ENCODE assay signal across 21 cellular contexts in genomic region chr22:40678493-40679248, GRCh38. TPM values are rescaled to one million over a fixed set of nuclear protein-coding genes. Genes with fewer than 3 reads are reported as not detected.
DNase-seq lines count a peak whose midpoint lies in the region; TF ChIP-seq lines count a peak whose summit lies in the region.
"Had no signal": no experiment of that assay in that cellular context is flagged by ENCODE, and none has a peak within 500 bp of the region (broad histone marks: within the 10 kb centered on the region; RNA-seq: fewer than 3 reads in every experiment).

No MANE protein-coding gene starts in this region.

- TF ChIP-seq CTCF in coronary artery (IDR thresholded peaks at IDR 0.05), result no peak

- H3K9me3 ChIP-seq in HUES64 (ENCODE audit: insufficient read depth, low read depth, low read length) (no peaks in the 10 kb centered on the region), mesodermal cell (ENCODE audit: control insufficient read depth, low read length) (no peaks in the 10 kb centered on the region), skeletal muscle satellite cell (replicated peaks; ENCODE audit: low read length) (no peaks in the 10 kb centered on the region)
- H3K9me3 ChIP-seq: BLaER1 treated with 17β-estradiol and CSF1 and Interleukin-3, amounts not matched to agents 10 nM and 100 nM; thyroid gland had no signal

- H3K9ac ChIP-seq in HUES64 (ENCODE audit: low read depth, low read length) (peak overlapping the region; percentile 41; the same call in 1 of the 2 replicates), skeletal muscle satellite cell (ENCODE audit: low read depth, low read length) (no peak overlapping the region)
- H3K9ac ChIP-seq: BLaER1 treated with 17β-estradiol and CSF1 and Interleukin-3, amounts not matched to agents 10 nM and 100 nM had no signal

- DNase-seq in coronary artery (ENCODE audit: low spot score) (no peak), pons (ENCODE audit: low spot score) (no peak), COLO668 (lab: John Stamatoyannopoulos, UW; ENCODE audit: unreplicated experiment) (no peak), GM03348 (ENCODE audit: low spot score) (no peak)
- no peak for DNase-seq in stimulated activated CD4-positive, alpha-beta T cell treated with anti-CD3 and anti-CD28 coated beads, Interleukin-12 subunit alpha, Interleukin-12 subunit beta, amount 100 ng/mL, for 4 hours
- DNase-seq: activated naive CD8-positive, alpha-beta T cell treated with anti-CD3 and anti-CD28 coated beads, Interleukin-2, amount 10 ng/mL, durations not matched to agents 7 days and 5 days; activated T-cell treated with anti-CD3 and anti-CD28 coated beads, Interleukin-2, amount 50 U/mL, for 1 hour; central memory CD4-positive, alpha-beta T cell; DMS153; NCI-H446 treated with DMSO at 0.1 percent for 48 hours; stimulated activated CD4-positive, alpha-beta T cell treated with anti-CD3 and anti-CD28 coated beads, Interleukin-4, amount 100 ng/mL, for 1 hour; stimulated activated CD8-positive, alpha-beta memory T cell treated with anti-CD3 and anti-CD28 coated beads, Interleukin-4, amount 100 ng/mL, for 48 hours had no signal

- H3K36me3 ChIP-seq in HUES64 (ENCODE audit: insufficient read depth, low read length), result peaks cover 3% of the 10 kb centered on the region; the same call in 1 of the 2 replicates
- H3K36me3 ChIP-seq in mesodermal cell (ENCODE audit: control insufficient read depth, insufficient read depth, low read length), result peaks cover 12% of the 10 kb centered on the region
- no peaks in the 10 kb centered on the region for H3K36me3 ChIP-seq in skeletal muscle satellite cell (ENCODE audit: insufficient read depth, low read length)
- H3K36me3 ChIP-seq: BLaER1 treated with 17β-estradiol and CSF1 and Interleukin-3, amounts not matched to agents 10 nM and 100 nM; thyroid gland had no signal

- H3K27ac ChIP-seq in HUES64 (ENCODE audit: low read depth, low read length) (no peak overlapping the region), coronary artery (no peak overlapping the region), mesodermal cell (ENCODE audit: low read depth, low read length, severe bottlenecking) (peak overlapping the region; percentile 87)
- H3K27ac ChIP-seq: BLaER1 treated with 17β-estradiol and CSF1 and Interleukin-3, amounts not matched to agents 10 nM and 100 nM; epithelial cell of prostate; SK-N-MC; thyroid gland had no signal

- 73% methylated on average over 14 of the region's 14 CpGs for WGBS in HUES64
- WGBS in mesodermal cell (ENCODE audit: insufficient coverage in 2 of 2), 2 experiments, result 80% methylated on average over 14 of the region's 14 CpGs

- peak overlapping the region; percentile 81 for H3K4me2 ChIP-seq in skeletal muscle satellite cell (ENCODE audit: low read length)
- H3K4me2 ChIP-seq: BLaER1 treated with 17β-estradiol and CSF1 and Interleukin-3, amounts not matched to agents 10 nM and 100 nM had no signal

- H3K27me3 ChIP-seq in HUES64 (ENCODE audit: insufficient read depth, low read length) (no peaks in the 10 kb centered on the region), skeletal muscle satellite cell (ENCODE audit: control insufficient read depth, insufficient read depth, low read length) (peaks cover 24% of the 10 kb centered on the region)
- H3K27me3 ChIP-seq: BLaER1 treated with 17β-estradiol and CSF1 and Interleukin-3, amounts not matched to agents 10 nM and 100 nM; thyroid gland had no signal

- peak overlapping the region; percentile 50 for H3K4me3 ChIP-seq in HUES64 (ENCODE audit: low read length)
- peak overlapping the region; percentile 57 for H3K4me3 ChIP-seq in coronary artery
- peak overlapping the region; percentile 61 for H3K4me3 ChIP-seq in mesodermal cell (ENCODE audit: extremely low read depth, insufficient read depth, low read length, poor library complexity, severe bottlenecking)
- H3K4me3 ChIP-seq in skeletal muscle satellite cell (ENCODE audit: low read length), result peak overlapping the region; percentile 58
- H3K4me3 ChIP-seq: BLaER1 treated with 17β-estradiol and CSF1 and Interleukin-3, amounts not matched to agents 10 nM and 100 nM; SK-N-MC; thyroid gland had no signal

- H3K4me1 ChIP-seq in HUES64 (ENCODE audit: insufficient read depth, low read length) (peaks cover 28% of the 10 kb centered on the region), mesodermal cell (ENCODE audit: control insufficient read depth, insufficient read depth, low read length, poor library complexity, severe bottlenecking) (peaks cover 44% of the 10 kb centered on the region), skeletal muscle satellite cell (ENCODE audit: control insufficient read depth, insufficient read depth, low read length) (peaks cover 26% of the 10 kb centered on the region)

RNA-seq across cellular contexts. Expression of gene MCHR1, which starts 0.6 kb away (rescaled TPM):
- 7.9 TPM for polyA plus RNA-seq in HUES64 (2013, experiment 1 of 2)
- polyA plus RNA-seq in HUES64 (2013, experiment 2 of 2), result 10.1 TPM
- 58.7 TPM for polyA plus RNA-seq in mesodermal cell (2013, experiment 1 of 2)
- polyA plus RNA-seq in mesodermal cell (2013, experiment 2 of 2), result 48.5 TPM
- total RNA-seq in skeletal muscle satellite cell (2012; rRNA removed), result 1.5 TPM in 1 of 2 replicates, not detected in the other
- total RNA-seq: activated naive CD8-positive, alpha-beta T cell treated with anti-CD3 and anti-CD28 coated beads, Interleukin-2, amount 10 ng/mL, durations not matched to agents 7 days and 5 days; kidney; OCI-LY7; thyroid gland had no signal

RNA-seq across cellular contexts. Expression of gene MRTFA, which starts 42.2 kb away (rescaled TPM):
- 20.3 TPM for polyA plus RNA-seq in HUES64 (2013, experiment 1 of 2)
- 24.9 TPM for polyA plus RNA-seq in HUES64 (2013, experiment 2 of 2)
- polyA plus RNA-seq in mesodermal cell (2013, experiment 1 of 2), result 49.7 TPM
- polyA plus RNA-seq in mesodermal cell (2013, experiment 2 of 2), result 40.2 TPM
- total RNA-seq in skeletal muscle satellite cell (2012; rRNA removed), result 28.0 and 28.1 TPM in 2 replicates
